In genomic region chr15:33292718-33293307, GRCh38 we compare ENCODE assay signal across 8 cellular contexts. TPM values are rescaled to one million over a fixed set of nuclear protein-coding genes. Genes with fewer than 3 reads are reported as not detected.
DNase-seq lines count a peak whose midpoint lies in the region; ATAC-seq, FAIRE-seq and TF ChIP-seq lines count a peak whose summit lies in the region.

No MANE protein-coding gene starts in this region.

- H3K4me3 ChIP-seq in AG09309 (ENCODE audit: control insufficient read depth, low read depth, low read length) (no peak overlapping the region), fibroblast of the aortic adventitia (ENCODE audit: low read depth, low read length) (no peak overlapping the region)

- peak; percentile 71 for TF ChIP-seq CTCF in AG09309 (IDR thresholded peaks at IDR 0.05; ENCODE audit: control insufficient read depth, insufficient read depth, low read depth, low read length, missing control alignments)
- TF ChIP-seq CTCF in fibroblast of the aortic adventitia (IDR thresholded peaks at IDR 0.05; ENCODE audit: insufficient read depth, low read length): peak; percentile 62

- no peak for ATAC-seq in HG02763 (IDR thresholded peaks at IDR 0.05; ENCODE audit: unreplicated experiment)

- FAIRE-seq in GM19239 (lab: Jason Lieb, UNC): peak; percentile 66

- no peak for DNase-seq in AG09309 (ENCODE audit: low read depth)
- DNase-seq in GM19239 (ENCODE audit: insufficient read length, low spot score): no peak
- peak; percentile 63 for DNase-seq in NCI-H2171 treated with DMSO at 0.1 percent for 48 hours (lab: John Stamatoyannopoulos, UW)
- peak; percentile 21 to 26 for DNase-seq in activated CD4-positive, alpha-beta T cell treated with anti-CD3 and anti-CD28 coated beads, Interleukin-2, amount 50 U/mL, for 4 hours
- DNase-seq in fibroblast of the aortic adventitia (ENCODE audit: low read depth): peak; percentile 56
- DNase-seq in pons (ENCODE audit: low spot score): peak; percentile 83
- no peak for DNase-seq in NCI-H187 treated with DMSO at 0.1 percent for 48 hours (lab: John Stamatoyannopoulos, UW)

RNA-seq across cellular contexts. Expression of gene RYR3, which starts 18.0 kb away (rescaled TPM):
- under 0.01 TPM in 1 of 2 replicates, not detected in the other for total RNA-seq in fibroblast of the aortic adventitia (ENCODE audit: low replicate concordance)

Comparison
In these comparisons a context has a peak if more than half of its experiments do, and no peak if none do; other contexts are left out.
1. DNase-seq: peak in NCI-H2171 treated with DMSO at 0.1 percent for 48 hours (single experiment), activated CD4-positive, alpha-beta T cell treated with anti-CD3 and anti-CD28 coated beads, Interleukin-2, amount 50 U/mL, for 4 hours (2 of 2), fibroblast of the aortic adventitia (single experiment) and pons (single experiment); none in AG09309 (single experiment), GM19239 (single experiment) and NCI-H187 treated with DMSO at 0.1 percent for 48 hours (single experiment).